Comparison of ENCODE assay signal across 1 cellular context in genomic region chr2:121297217-121297830, GRCh38.
A peak's percentile ranks its signal among the peaks of the same experiment; 100 is the strongest.
TF ChIP-seq lines count a peak whose summit lies in the region.

No MANE protein-coding gene starts in this region.

TF ChIP-seq in HepG2, 621 proteins besides CTCF, POLR2A, EP300 and RAD21 (continued from another document and continues in another):
- TF ChIP-seq CSRNP2 (CRISPR knock-in tag; conservative IDR thresholded peaks at IDR 0.05; ENCODE audit: low read depth) (no peak), ZNF24 (IDR thresholded peaks at IDR 0.05) (no peak), FOXM1 (CRISPR knock-in tag; IDR thresholded peaks at IDR 0.05) (no peak), ZNF652 (CRISPR knock-in tag; IDR thresholded peaks at IDR 0.05; ENCODE audit: borderline replicate concordance, low read depth) (no peak), ZBTB33 (CRISPR knock-in tag; IDR thresholded peaks at IDR 0.05) (no peak), ZMYM4 (CRISPR knock-in tag; IDR thresholded peaks at IDR 0.05) (0 out of 2 replicates have a peak, but pooled peaks have one; percentile 13), ZNF574 (CRISPR knock-in tag; IDR thresholded peaks at IDR 0.05) (no peak), TCF7L2 (IDR thresholded peaks at IDR 0.05; ENCODE audit: low read depth, low read length) (no peak), RFX1 (IDR thresholded peaks at IDR 0.05) (no peak), USF2 (IDR thresholded peaks at IDR 0.05; ENCODE audit: low read depth, low read length) (no peak), USF2 (CRISPR knock-in tag; IDR thresholded peaks at IDR 0.05; ENCODE audit: borderline replicate concordance) (no peak), ZNF160 (CRISPR knock-in tag; IDR thresholded peaks at IDR 0.05) (no peak), MAFG (CRISPR knock-in tag; IDR thresholded peaks at IDR 0.05) (no peak), RNF2 (conservative IDR thresholded peaks at IDR 0.05; ENCODE audit: low read depth) (no peak), TEAD3 (CRISPR knock-in tag; optimal IDR thresholded peaks at IDR 0.05; ENCODE audit: borderline replicate concordance) (peak; percentile 72), BRD4 (CRISPR knock-in tag; IDR thresholded peaks at IDR 0.05) (no peak), SAP130 (CRISPR knock-in tag; IDR thresholded peaks at IDR 0.05; ENCODE audit: low read depth) (no peak), GMEB1 (CRISPR knock-in tag; IDR thresholded peaks at IDR 0.05; ENCODE audit: borderline replicate concordance) (no peak), SMC3 (IDR thresholded peaks at IDR 0.05; ENCODE audit: low read length) (peak; percentile 36; the same call in 1 of the 2 replicates), FUBP1 (CRISPR knock-in tag; IDR thresholded peaks at IDR 0.05; ENCODE audit: borderline replicate concordance) (no peak), STAG1 (CRISPR knock-in tag; IDR thresholded peaks at IDR 0.05) (peak; percentile 67), KAT2B (IDR thresholded peaks at IDR 0.05; ENCODE audit: borderline replicate concordance, low read depth, low read length) (no peak), XRCC5 (optimal IDR thresholded peaks at IDR 0.05; ENCODE audit: low read length) (peak; percentile 84), MYPOP (CRISPR knock-in tag; IDR thresholded peaks at IDR 0.05) (no peak), SP5 (CRISPR knock-in tag; IDR thresholded peaks at IDR 0.05; ENCODE audit: borderline replicate concordance, low read depth) (no peak), ZNF687 (CRISPR knock-in tag; IDR thresholded peaks at IDR 0.05) (no peak), FOXC1 (CRISPR knock-in tag; IDR thresholded peaks at IDR 0.05; ENCODE audit: borderline replicate concordance) (no peak), ELF3 (CRISPR knock-in tag; IDR thresholded peaks at IDR 0.05) (no peak), ZNF704 (CRISPR knock-in tag; IDR thresholded peaks at IDR 0.05; ENCODE audit: borderline replicate concordance) (no peak), THAP11 (CRISPR knock-in tag; IDR thresholded peaks at IDR 0.05) (0 out of 2 replicates have a peak, but pooled peaks have one; percentile 20), ZNF639 (CRISPR knock-in tag; conservative IDR thresholded peaks at IDR 0.05) (no peak), ZNF644 (CRISPR knock-in tag; IDR thresholded peaks at IDR 0.05; ENCODE audit: low read depth) (no peak), ATAD3A (CRISPR knock-in tag; IDR thresholded peaks at IDR 0.05) (no peak), ARID3A (IDR thresholded peaks at IDR 0.05; ENCODE audit: low read depth, low read length) (no peak), MED1 (CRISPR knock-in tag; IDR thresholded peaks at IDR 0.05) (no peak)
